In genomic region chrX:46791927-46792825, GRCh38 we compare ENCODE assay signal across 8 cellular contexts. TPM values are rescaled to one million over a fixed set of nuclear protein-coding genes. Genes with fewer than 3 reads are reported as not detected.
DNase-seq lines count a peak whose midpoint lies in the region; ATAC-seq and TF ChIP-seq lines count a peak whose summit lies in the region.

No MANE protein-coding gene starts in this region.

- H3K36me3 ChIP-seq in Panc1 (ENCODE audit: control insufficient read depth, insufficient read depth, low read length): no peaks in the 10 kb centered on the region

- CTCF ChIA-PET in Panc1 (lab: Charles Lee): interaction anchor here (1.4 kb wide), 1 partner anchor 34 kb away, joined by 3 read pairs; the partner anchor contains the start of gene SLC9A7

- H3K4me1 Mint-ChIP-seq in natural killer cell treated with Interleukin-12 subunit alpha and Interleukin-12 subunit beta and Interleukin-15 and Interleukin-18, amount 100 ng/mL, for 72 hours (ENCODE audit: low read depth in 2 of 2): peaks cover 2 to 15% of the 10 kb centered on the region in 2 donors
- peaks cover 4% of the 10 kb centered on the region for H3K4me1 Mint-ChIP-seq in type B pancreatic cell (ENCODE audit: unreplicated experiment)

- ATAC-seq in Panc1: peak; percentile 89
- peak; percentile 70 to 84 for ATAC-seq in natural killer cell treated with Interleukin-12 subunit alpha and Interleukin-12 subunit beta and Interleukin-15 and Interleukin-18, amount 100 ng/mL, for 72 hours

- peak overlapping the region; percentile 43 to 57 for H3K27ac Mint-ChIP-seq in natural killer cell treated with Interleukin-12 subunit alpha and Interleukin-12 subunit beta and Interleukin-15 and Interleukin-18, amount 100 ng/mL, for 72 hours
- no peak overlapping the region for H3K27ac Mint-ChIP-seq in type B pancreatic cell

- no peaks in the 10 kb centered on the region for H3K36me3 Mint-ChIP-seq in natural killer cell treated with Interleukin-12 subunit alpha and Interleukin-12 subunit beta and Interleukin-15 and Interleukin-18, amount 100 ng/mL, for 72 hours
- H3K36me3 Mint-ChIP-seq in type B pancreatic cell: no peaks in the 10 kb centered on the region

- DNase-seq in DMS53 (lab: John Stamatoyannopoulos, UW) (peak; percentile 58), HCEC 1CT (peak; percentile 87), Panc1 (ENCODE audit: low read depth, low spot score) (peak; percentile 85), choroid plexus epithelial cell (ENCODE audit: low read depth) (peak; percentile 87), nucleus accumbens (lab: John Stamatoyannopoulos, UW) (no peak), anterior cingulate cortex (lab: John Stamatoyannopoulos, UW) (no peak), type B pancreatic cell (ENCODE audit: extremely low spot score, unreplicated experiment) (no peak)
- DNase-seq in natural killer cell treated with Interleukin-12 subunit alpha and Interleukin-12 subunit beta and Interleukin-15 and Interleukin-18, amount 100 ng/mL, for 72 hours (ENCODE audit: low spot score): no peak

- peaks cover 12% of the 10 kb centered on the region for H3K4me1 ChIP-seq in Panc1 (ENCODE audit: control insufficient read depth, insufficient read depth, low read length)

- BruUV-seq in Panc1 (replicated peaks; lab: Mats Ljungman, UMichigan): no TSS peak

- intact Hi-C loops in Panc1 (cut with micrococcal nuclease; ENCODE audit: unreplicated experiment): loop anchor here (10.0 kb wide), 1 partner anchor 237 kb away; no protein-coding TSS in a partner anchor

- H3K4me3 Mint-ChIP-seq in natural killer cell treated with Interleukin-12 subunit alpha and Interleukin-12 subunit beta and Interleukin-15 and Interleukin-18, amount 100 ng/mL, for 72 hours: peak overlapping the region; percentile 60
- no peak overlapping the region for H3K4me3 Mint-ChIP-seq in type B pancreatic cell

- POLR2A ChIA-PET in Panc1 (lab: Charles Lee): interaction anchor here (0.6 kb wide), 1 partner anchor 843 kb away, joined by 3 read pairs; no protein-coding TSS in a partner anchor

- H3K9me3 ChIP-seq in Panc1 (ENCODE audit: control insufficient read depth, insufficient read depth, low read depth, low read length): no peaks in the 10 kb centered on the region

- no peak for TF ChIP-seq CTCF in Panc1 (IDR thresholded peaks at IDR 0.05)
- TF ChIP-seq CTCF in choroid plexus epithelial cell (conservative IDR thresholded peaks at IDR 0.05; ENCODE audit: low read depth, low read length): no peak
- no peak for TF ChIP-seq CTCF in type B pancreatic cell (conservative IDR thresholded peaks at IDR 0.05)

- in situ Hi-C loops in Panc1 (cut with HindIII; ENCODE audit: low pct_unique_long_range_greater_than_20kb, low sequenced_read_pairs): no loop called here

- H3K27ac ChIP-seq in Panc1 (ENCODE audit: low read length): peak overlapping the region; percentile 82

- H3K9me3 Mint-ChIP-seq in natural killer cell treated with Interleukin-12 subunit alpha and Interleukin-12 subunit beta and Interleukin-15 and Interleukin-18, amount 100 ng/mL, for 72 hours: no peaks in the 10 kb centered on the region
- peaks cover 6% of the 10 kb centered on the region for H3K9me3 Mint-ChIP-seq in type B pancreatic cell

- peak overlapping the region in 1 of 2 experiments; percentile 10; a peak in 1 of 4 replicates for H3K4me3 ChIP-seq in Panc1 (ENCODE audit: low read depth in 2 of 2, low read length in 2 of 2)
- no peak overlapping the region for H3K4me3 ChIP-seq in choroid plexus epithelial cell (ENCODE audit: low read depth, low read length)

- H3K27me3 Mint-ChIP-seq in natural killer cell treated with Interleukin-12 subunit alpha and Interleukin-12 subunit beta and Interleukin-15 and Interleukin-18, amount 100 ng/mL, for 72 hours: no peaks in the 10 kb centered on the region
- H3K27me3 Mint-ChIP-seq in type B pancreatic cell: peaks cover 2% of the 10 kb centered on the region

- no peaks in the 10 kb centered on the region for H3K27me3 ChIP-seq in Panc1 (ENCODE audit: control insufficient read depth, insufficient read depth, low read length)

RNA-seq across cellular contexts. Expression of gene SLC9A7, which starts 33.3 kb away (rescaled TPM):
- total RNA-seq in Panc1 (2021; ENCODE audit: unreplicated experiment) (80.4 TPM), type B pancreatic cell (ENCODE audit: low replicate concordance) (7.5 and 10.9 TPM in 2 replicates)
- polyA plus RNA-seq in Panc1 (2012; ENCODE audit: insufficient read length): 29.3 TPM
- total RNA-seq in natural killer cell treated with Interleukin-12 subunit alpha and Interleukin-12 subunit beta and Interleukin-15 and Interleukin-18, amount 100 ng/mL, for 72 hours: 1 to 10 TPM; 1.6 to 3.7 TPM

RNA-seq across cellular contexts. Expression of gene RP2, which starts 44.7 kb away (rescaled TPM):
- total RNA-seq in Panc1 (2021; ENCODE audit: unreplicated experiment) (17.3 TPM), type B pancreatic cell (ENCODE audit: low replicate concordance) (7.7 TPM in 2 replicates)
- polyA plus RNA-seq in Panc1 (2012; ENCODE audit: insufficient read length): 9.4 TPM
- 10 to 100 TPM in 1 of 2 donors, 1 to 10 TPM in 1; 5.0 to 10.7 TPM for total RNA-seq in natural killer cell treated with Interleukin-12 subunit alpha and Interleukin-12 subunit beta and Interleukin-15 and Interleukin-18, amount 100 ng/mL, for 72 hours

Comparison
In these comparisons a context has a peak if more than half of its experiments do, and no peak if none do; other contexts are left out.
1. DNase-seq: peak in DMS53 (single experiment), HCEC 1CT (single experiment), Panc1 (single experiment) and choroid plexus epithelial cell (single experiment); none in natural killer cell treated with Interleukin-12 subunit alpha and Interleukin-12 subunit beta and Interleukin-15 and Interleukin-18, amount 100 ng/mL, for 72 hours (single experiment), nucleus accumbens (0 of 56), anterior cingulate cortex (0 of 58) and type B pancreatic cell (single experiment).